30 cellular contexts compared by ENCODE assay signal in the genomic region with DNA sequence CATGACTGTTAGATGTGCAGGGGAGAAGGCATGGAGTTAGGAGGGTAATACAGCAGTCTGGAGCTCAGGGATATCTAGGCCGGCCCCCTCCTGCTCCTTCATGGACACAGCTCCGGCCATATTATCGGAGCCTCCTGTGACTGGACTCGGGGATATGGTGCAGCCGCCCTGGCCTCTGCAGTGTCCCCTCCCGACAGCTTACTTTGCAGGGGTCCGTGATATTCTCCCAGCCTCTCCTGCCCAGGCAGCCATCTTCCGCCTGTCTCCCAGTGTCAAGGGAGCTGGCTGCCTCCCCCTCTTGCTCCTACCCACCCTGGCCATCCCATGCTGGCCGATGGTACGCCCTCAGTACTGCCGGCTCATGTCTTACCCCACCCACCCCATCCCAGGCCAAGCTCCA. TPM values are rescaled to one million over a fixed set of nuclear protein-coding genes. Genes with fewer than 3 reads are reported as not detected.
"Had no signal": no experiment of that assay in that cellular context is flagged by ENCODE, and none has a peak within 500 bp of the region (broad histone marks: within the 10 kb centered on the region; RNA-seq: fewer than 3 reads in every experiment).

No MANE protein-coding gene starts in this region.

- H3K4me2 ChIP-seq: hepatocyte had no signal

- H3K4me3 ChIP-seq: colonic mucosa, dorsolateral prefrontal cortex, esophagus muscularis mucosa, gastroesophageal sphincter, heart left ventricle, hepatocyte, left lung, lower lobe of right lung, mucosa of descending colon had no signal

- FAIRE-seq: endothelial cell of umbilical vein, frontal cortex had no signal

- H3K4me1 ChIP-seq: colonic mucosa, esophagus muscularis mucosa, foreskin keratinocyte, gastroesophageal sphincter, heart left ventricle, left lung, lower lobe of right lung had no signal

- DNase-seq: colonic mucosa; cortex of kidney; dorsolateral prefrontal cortex; effector CD4-positive, alpha-beta T cell; effector memory CD4-positive, alpha-beta T cell; foreskin keratinocyte; heart left ventricle; hypothalamus; immature natural killer cell; islet precursor cell; left cardiac atrium; left ventricle myocardium superior; lower lobe of right lung; mesenchymal stem cell had no signal

- ATAC-seq: foreskin keratinocyte, gastroesophageal sphincter, heart left ventricle, left cardiac atrium, left lung, left ventricle myocardium superior, lower lobe of right lung, mucosa of descending colon had no signal

- H3K36me3 ChIP-seq: colonic mucosa, esophagus muscularis mucosa, gastroesophageal sphincter, heart left ventricle, left lung, lower lobe of right lung had no signal

- H3K9me3 ChIP-seq: colonic mucosa, esophagus muscularis mucosa, gastroesophageal sphincter, heart left ventricle, left lung, lower lobe of right lung, mucosa of descending colon had no signal

- H2AFZ ChIP-seq: hepatocyte had no signal

- H3K27me3 ChIP-seq: colonic mucosa, dorsolateral prefrontal cortex, esophagus muscularis mucosa, heart left ventricle, hepatocyte, left lung had no signal

- H3K79me2 ChIP-seq: hepatocyte had no signal

- H3K27ac ChIP-seq: colonic mucosa, dorsolateral prefrontal cortex, esophagus muscularis mucosa, foreskin keratinocyte, gastroesophageal sphincter, heart left ventricle, hepatocyte, left lung, lower lobe of right lung had no signal

RNA-seq across cellular contexts. Expression of gene CFAP99, which starts 30.3 kb away (rescaled TPM):
- total RNA-seq: endothelial cell of umbilical vein, epithelial cell of proximal tubule, fibroblast of villous mesenchyme, foreskin keratinocyte, frontal cortex, gastroesophageal sphincter, heart left ventricle, hepatocyte, kidney epithelial cell, left cardiac atrium, left ventricle myocardium superior, lower leg skin, lung microvascular endothelial cell, mesenteric fat pad, mesothelial cell of epicardium, myocyte had no signal
- polyA plus RNA-seq: fibroblast of lung, foreskin keratinocyte, heart left ventricle, hepatocyte, immature natural killer cell had no signal
